In the genomic region with DNA sequence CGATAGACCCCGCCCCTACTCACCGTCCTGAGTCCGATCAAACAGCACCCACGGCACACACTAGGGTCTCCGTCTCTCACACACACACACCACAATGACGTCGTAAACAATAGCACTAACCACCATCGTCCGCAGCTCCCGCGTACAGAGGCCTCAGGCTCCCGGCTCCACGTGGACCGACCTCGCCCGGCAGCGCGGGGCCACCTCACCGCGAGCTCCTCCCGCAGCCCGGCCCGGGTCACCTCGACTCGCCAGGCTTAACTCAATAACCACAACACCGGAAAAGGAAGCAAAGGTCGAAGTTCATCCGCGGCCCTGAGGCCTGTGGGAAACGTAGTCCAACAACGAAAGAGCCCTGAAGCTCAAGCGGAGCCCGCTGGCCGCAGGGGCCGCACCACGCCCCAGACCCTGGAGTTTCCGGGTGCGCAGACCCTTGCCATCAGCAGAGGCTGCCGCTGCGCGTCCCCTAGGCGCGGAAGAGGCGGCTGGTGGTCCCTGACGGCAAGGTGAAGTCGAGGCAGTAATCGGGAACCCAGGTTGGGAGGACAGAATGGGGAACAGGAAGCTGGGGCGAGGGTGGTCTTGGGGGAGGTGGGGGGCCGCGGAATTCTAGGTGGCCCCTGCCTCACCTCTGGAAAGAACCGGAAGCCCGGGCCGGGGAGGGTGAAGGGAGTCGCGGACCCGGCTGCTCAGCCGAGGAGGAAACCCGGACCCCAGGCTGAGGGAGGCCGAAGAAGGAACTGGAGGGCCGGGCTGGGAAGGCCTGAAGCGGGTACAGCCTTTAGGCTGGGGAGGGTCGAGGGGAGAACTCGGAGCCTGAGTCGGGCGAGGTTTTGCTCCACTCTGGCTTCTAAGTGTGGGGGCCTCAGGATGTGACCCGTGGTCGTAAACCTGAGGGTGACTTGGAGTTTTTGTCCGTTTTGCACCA, we compare ENCODE assay signal across 1 cellular context.
TF ChIP-seq lines count a peak whose summit lies in the region.

A gene (minus strand): TSS at position 273 of the 928 bp plus-strand sequence. CDS start 946 bp downstream, outside the sequence.

TF ChIP-seq in GM12878, 131 proteins besides CTCF, POLR2A, EP300 and RAD21 (continued from another document and continues in another):
- TF ChIP-seq EED (IDR thresholded peaks at IDR 0.05; ENCODE audit: low read depth) (no peak), STAT1 (conservative IDR thresholded peaks at IDR 0.05) (peak; percentile 95), NFYA (IDR thresholded peaks at IDR 0.05; ENCODE audit: borderline replicate concordance, low read depth, low read length) (no peak), NFXL1 (IDR thresholded peaks at IDR 0.05; ENCODE audit: borderline replicate concordance) (no peak), RUNX3 (IDR thresholded peaks at IDR 0.05; ENCODE audit: low read length) (peak; percentile 97), SMAD5 (IDR thresholded peaks at IDR 0.05; ENCODE audit: low read depth) (peak; percentile 87), ZNF217 (IDR thresholded peaks at IDR 0.05) (no peak), RFX5 (IDR thresholded peaks at IDR 0.05; ENCODE audit: low read depth, low read length) (no peak), JUNB (IDR thresholded peaks at IDR 0.05) (no peak), BACH1 (IDR thresholded peaks at IDR 0.05; ENCODE audit: borderline replicate concordance) (0 out of 2 replicates have a peak, but pooled peaks have one; percentile 58), IRF4 (IDR thresholded peaks at IDR 0.05; ENCODE audit: low read depth, low read length) (no peak), BMI1 (IDR thresholded peaks at IDR 0.05; ENCODE audit: borderline replicate concordance) (no peak), NRF1 (conservative IDR thresholded peaks at IDR 0.05; ENCODE audit: low read depth, low read length) (no peak), TARDBP (IDR thresholded peaks at IDR 0.05; ENCODE audit: borderline replicate concordance) (peak; percentile 95), MYC (IDR thresholded peaks at IDR 0.05; ENCODE audit: insufficient read depth, insufficient read length, insufficient replicate concordance, low read length, severe bottlenecking) (peak; percentile 76), MTA3 (IDR thresholded peaks at IDR 0.05; ENCODE audit: borderline replicate concordance, low read length) (no peak), ESRRA (IDR thresholded peaks at IDR 0.05; ENCODE audit: low read length) (no peak), FOXK2 (IDR thresholded peaks at IDR 0.05) (peak; percentile 38; the same call in 1 of the 2 replicates), ZNF622 (IDR thresholded peaks at IDR 0.05) (no peak), CHD1 (IDR thresholded peaks at IDR 0.05; ENCODE audit: low read depth, low read length) (no peak), MTA2 (IDR thresholded peaks at IDR 0.05; ENCODE audit: low read depth) (peak; percentile 94), RELA (IDR thresholded peaks at IDR 0.05; ENCODE audit: borderline replicate concordance, partially characterized antibody) (peak; percentile 83), TBL1XR1 (IDR thresholded peaks at IDR 0.05; ENCODE audit: low read depth, low read length) (peak; percentile 86; the same call in 1 of the 2 replicates), HDAC6 (IDR thresholded peaks at IDR 0.05; ENCODE audit: unreplicated experiment) (no peak), BRCA1 (IDR thresholded peaks at IDR 0.05; ENCODE audit: low read depth, low read length) (no peak), MYB (IDR thresholded peaks at IDR 0.05; ENCODE audit: borderline replicate concordance, low read depth, low read length) (no peak), IKZF2 (IDR thresholded peaks at IDR 0.05) (no peak; a peak in 1 of 4 replicates), SMARCA5 (IDR thresholded peaks at IDR 0.05) (no peak), BHLHE40 (IDR thresholded peaks at IDR 0.05; ENCODE audit: borderline replicate concordance in 1 of 2, low read depth in 2 of 2, low read length in 1 of 2) (peak in 1 of 2 experiments; percentile 69; a peak in 2 of 4 replicates), CHD2 (IDR thresholded peaks at IDR 0.05; ENCODE audit: borderline replicate concordance, low read depth, low read length) (peak; percentile 74; the same call in 1 of the 2 replicates), SRF (IDR thresholded peaks at IDR 0.05; ENCODE audit: low read depth in 2 of 2, low read length in 2 of 2) (0 out of 4 replicates have a peak, but pooled peaks of 1 of the 2 experiments have one; percentile 38), ZNF274 (IDR thresholded peaks at IDR 0.05; ENCODE audit: insufficient read depth, insufficient read length) (no peak), SREBF1 (IDR thresholded peaks at IDR 0.05; ENCODE audit: low read length) (peak; percentile 93), TCF12 (IDR thresholded peaks at IDR 0.05; ENCODE audit: low read depth, low read length) (no peak), LARP7 (IDR thresholded peaks at IDR 0.05) (peak; percentile 80), SUPT20H (IDR thresholded peaks at IDR 0.05; ENCODE audit: borderline replicate concordance, control insufficient read depth, low read depth, low read length) (no peak)
- TF ChIP-seq, protein P1, sequence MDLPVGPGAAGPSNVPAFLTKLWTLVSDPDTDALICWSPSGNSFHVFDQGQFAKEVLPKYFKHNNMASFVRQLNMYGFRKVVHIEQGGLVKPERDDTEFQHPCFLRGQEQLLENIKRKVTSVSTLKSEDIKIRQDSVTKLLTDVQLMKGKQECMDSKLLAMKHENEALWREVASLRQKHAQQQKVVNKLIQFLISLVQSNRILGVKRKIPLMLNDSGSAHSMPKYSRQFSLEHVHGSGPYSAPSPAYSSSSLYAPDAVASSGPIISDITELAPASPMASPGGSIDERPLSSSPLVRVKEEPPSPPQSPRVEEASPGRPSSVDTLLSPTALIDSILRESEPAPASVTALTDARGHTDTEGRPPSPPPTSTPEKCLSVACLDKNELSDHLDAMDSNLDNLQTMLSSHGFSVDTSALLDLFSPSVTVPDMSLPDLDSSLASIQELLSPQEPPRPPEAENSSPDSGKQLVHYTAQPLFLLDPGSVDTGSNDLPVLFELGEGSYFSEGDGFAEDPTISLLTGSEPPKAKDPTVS (IDR thresholded peaks at IDR 0.05; ENCODE audit: low read depth, low read length) = no peak
- TF ChIP-seq, protein P2, sequence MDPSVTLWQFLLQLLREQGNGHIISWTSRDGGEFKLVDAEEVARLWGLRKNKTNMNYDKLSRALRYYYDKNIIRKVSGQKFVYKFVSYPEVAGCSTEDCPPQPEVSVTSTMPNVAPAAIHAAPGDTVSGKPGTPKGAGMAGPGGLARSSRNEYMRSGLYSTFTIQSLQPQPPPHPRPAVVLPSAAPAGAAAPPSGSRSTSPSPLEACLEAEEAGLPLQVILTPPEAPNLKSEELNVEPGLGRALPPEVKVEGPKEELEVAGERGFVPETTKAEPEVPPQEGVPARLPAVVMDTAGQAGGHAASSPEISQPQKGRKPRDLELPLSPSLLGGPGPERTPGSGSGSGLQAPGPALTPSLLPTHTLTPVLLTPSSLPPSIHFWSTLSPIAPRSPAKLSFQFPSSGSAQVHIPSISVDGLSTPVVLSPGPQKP (IDR thresholded peaks at IDR 0.05; ENCODE audit: low read depth, low read length) = peak; percentile 69
- TF ChIP-seq, protein P3, sequence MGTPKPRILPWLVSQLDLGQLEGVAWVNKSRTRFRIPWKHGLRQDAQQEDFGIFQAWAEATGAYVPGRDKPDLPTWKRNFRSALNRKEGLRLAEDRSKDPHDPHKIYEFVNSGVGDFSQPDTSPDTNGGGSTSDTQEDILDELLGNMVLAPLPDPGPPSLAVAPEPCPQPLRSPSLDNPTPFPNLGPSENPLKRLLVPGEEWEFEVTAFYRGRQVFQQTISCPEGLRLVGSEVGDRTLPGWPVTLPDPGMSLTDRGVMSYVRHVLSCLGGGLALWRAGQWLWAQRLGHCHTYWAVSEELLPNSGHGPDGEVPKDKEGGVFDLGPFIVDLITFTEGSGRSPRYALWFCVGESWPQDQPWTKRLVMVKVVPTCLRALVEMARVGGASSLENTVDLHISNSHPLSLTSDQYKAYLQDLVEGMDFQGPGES (IDR thresholded peaks at IDR 0.05) = no peak
- TF ChIP-seq, protein P4, sequence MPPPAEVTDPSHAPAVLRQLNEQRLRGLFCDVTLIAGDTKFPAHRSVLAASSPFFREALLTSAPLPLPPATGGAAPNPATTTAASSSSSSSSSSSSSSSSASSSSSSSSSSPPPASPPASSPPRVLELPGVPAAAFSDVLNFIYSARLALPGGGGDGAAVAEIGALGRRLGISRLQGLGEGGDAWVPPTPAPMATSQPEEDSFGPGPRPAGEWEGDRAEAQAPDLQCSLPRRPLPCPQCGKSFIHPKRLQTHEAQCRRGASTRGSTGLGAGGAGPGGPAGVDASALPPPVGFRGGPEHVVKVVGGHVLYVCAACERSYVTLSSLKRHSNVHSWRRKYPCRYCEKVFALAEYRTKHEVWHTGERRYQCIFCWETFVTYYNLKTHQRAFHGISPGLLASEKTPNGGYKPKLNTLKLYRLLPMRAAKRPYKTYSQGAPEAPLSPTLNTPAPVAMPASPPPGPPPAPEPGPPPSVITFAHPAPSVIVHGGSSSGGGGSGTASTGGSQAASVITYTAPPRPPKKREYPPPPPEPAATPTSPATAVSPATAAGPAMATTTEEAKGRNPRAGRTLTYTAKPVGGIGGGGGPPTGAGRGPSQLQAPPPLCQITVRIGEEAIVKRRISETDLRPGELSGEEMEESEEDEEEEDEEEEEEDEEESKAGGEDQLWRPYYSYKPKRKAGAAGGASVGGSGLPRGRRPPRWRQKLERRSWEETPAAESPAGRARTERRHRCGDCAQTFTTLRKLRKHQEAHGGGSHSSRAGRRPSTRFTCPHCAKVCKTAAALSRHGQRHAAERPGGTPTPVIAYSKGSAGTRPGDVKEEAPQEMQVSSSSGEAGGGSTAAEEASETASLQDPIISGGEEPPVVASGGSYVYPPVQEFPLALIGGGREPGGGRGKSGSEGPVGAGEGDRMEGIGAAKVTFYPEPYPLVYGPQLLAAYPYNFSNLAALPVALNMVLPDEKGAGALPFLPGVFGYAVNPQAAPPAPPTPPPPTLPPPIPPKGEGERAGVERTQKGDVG (CRISPR knock-in tag; IDR thresholded peaks at IDR 0.05) = no peak
- TF ChIP-seq, protein P5, sequence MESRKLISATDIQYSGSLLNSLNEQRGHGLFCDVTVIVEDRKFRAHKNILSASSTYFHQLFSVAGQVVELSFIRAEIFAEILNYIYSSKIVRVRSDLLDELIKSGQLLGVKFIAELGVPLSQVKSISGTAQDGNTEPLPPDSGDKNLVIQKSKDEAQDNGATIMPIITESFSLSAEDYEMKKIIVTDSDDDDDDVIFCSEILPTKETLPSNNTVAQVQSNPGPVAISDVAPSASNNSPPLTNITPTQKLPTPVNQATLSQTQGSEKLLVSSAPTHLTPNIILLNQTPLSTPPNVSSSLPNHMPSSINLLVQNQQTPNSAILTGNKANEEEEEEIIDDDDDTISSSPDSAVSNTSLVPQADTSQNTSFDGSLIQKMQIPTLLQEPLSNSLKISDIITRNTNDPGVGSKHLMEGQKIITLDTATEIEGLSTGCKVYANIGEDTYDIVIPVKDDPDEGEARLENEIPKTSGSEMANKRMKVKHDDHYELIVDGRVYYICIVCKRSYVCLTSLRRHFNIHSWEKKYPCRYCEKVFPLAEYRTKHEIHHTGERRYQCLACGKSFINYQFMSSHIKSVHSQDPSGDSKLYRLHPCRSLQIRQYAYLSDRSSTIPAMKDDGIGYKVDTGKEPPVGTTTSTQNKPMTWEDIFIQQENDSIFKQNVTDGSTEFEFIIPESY (IDR thresholded peaks at IDR 0.05) = no peak
- TF ChIP-seq, protein P6, sequence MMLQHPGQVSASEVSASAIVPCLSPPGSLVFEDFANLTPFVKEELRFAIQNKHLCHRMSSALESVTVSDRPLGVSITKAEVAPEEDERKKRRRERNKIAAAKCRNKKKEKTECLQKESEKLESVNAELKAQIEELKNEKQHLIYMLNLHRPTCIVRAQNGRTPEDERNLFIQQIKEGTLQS (IDR thresholded peaks at IDR 0.05; ENCODE audit: borderline replicate concordance, extremely low read depth, low read depth, low read length) = no peak
- TF ChIP-seq, protein P7, sequence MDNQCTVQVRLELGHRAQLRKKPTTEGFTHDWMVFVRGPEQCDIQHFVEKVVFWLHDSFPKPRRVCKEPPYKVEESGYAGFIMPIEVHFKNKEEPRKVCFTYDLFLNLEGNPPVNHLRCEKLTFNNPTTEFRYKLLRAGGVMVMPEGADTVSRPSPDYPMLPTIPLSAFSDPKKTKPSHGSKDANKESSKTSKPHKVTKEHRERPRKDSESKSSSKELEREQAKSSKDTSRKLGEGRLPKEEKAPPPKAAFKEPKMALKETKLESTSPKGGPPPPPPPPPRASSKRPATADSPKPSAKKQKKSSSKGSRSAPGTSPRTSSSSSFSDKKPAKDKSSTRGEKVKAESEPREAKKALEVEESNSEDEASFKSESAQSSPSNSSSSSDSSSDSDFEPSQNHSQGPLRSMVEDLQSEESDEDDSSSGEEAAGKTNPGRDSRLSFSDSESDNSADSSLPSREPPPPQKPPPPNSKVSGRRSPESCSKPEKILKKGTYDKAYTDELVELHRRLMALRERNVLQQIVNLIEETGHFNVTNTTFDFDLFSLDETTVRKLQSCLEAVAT (IDR thresholded peaks at IDR 0.05) = peak; percentile 81
- TF ChIP-seq, protein P8, sequence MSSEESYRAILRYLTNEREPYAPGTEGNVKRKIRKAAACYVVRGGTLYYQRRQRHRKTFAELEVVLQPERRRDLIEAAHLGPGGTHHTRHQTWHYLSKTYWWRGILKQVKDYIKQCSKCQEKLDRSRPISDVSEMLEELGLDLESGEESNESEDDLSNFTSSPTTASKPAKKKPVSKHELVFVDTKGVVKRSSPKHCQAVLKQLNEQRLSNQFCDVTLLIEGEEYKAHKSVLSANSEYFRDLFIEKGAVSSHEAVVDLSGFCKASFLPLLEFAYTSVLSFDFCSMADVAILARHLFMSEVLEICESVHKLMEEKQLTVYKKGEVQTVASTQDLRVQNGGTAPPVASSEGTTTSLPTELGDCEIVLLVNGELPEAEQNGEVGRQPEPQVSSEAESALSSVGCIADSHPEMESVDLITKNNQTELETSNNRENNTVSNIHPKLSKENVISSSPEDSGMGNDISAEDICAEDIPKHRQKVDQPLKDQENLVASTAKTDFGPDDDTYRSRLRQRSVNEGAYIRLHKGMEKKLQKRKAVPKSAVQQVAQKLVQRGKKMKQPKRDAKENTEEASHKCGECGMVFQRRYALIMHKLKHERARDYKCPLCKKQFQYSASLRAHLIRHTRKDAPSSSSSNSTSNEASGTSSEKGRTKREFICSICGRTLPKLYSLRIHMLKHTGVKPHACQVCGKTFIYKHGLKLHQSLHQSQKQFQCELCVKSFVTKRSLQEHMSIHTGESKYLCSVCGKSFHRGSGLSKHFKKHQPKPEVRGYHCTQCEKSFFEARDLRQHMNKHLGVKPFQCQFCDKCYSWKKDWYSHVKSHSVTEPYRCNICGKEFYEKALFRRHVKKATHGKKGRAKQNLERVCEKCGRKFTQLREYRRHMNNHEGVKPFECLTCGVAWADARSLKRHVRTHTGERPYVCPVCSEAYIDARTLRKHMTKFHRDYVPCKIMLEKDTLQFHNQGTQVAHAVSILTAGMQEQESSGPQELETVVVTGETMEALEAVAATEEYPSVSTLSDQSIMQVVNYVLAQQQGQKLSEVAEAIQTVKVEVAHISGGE (CRISPR knock-in tag; IDR thresholded peaks at IDR 0.05) = no peak
- TF ChIP-seq, protein P9, sequence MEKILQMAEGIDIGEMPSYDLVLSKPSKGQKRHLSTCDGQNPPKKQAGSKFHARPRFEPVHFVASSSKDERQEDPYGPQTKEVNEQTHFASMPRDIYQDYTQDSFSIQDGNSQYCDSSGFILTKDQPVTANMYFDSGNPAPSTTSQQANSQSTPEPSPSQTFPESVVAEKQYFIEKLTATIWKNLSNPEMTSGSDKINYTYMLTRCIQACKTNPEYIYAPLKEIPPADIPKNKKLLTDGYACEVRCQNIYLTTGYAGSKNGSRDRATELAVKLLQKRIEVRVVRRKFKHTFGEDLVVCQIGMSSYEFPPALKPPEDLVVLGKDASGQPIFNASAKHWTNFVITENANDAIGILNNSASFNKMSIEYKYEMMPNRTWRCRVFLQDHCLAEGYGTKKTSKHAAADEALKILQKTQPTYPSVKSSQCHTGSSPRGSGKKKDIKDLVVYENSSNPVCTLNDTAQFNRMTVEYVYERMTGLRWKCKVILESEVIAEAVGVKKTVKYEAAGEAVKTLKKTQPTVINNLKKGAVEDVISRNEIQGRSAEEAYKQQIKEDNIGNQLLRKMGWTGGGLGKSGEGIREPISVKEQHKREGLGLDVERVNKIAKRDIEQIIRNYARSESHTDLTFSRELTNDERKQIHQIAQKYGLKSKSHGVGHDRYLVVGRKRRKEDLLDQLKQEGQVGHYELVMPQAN (conservative IDR thresholded peaks at IDR 0.05) = peak; percentile 94
